In genomic region chr1:221644663-221645258, GRCh38 we compare ENCODE assay signal across 21 cellular contexts.
DNase-seq lines count a peak whose midpoint lies in the region; ATAC-seq and TF ChIP-seq lines count a peak whose summit lies in the region.
"Had no signal": no experiment of that assay in that cellular context is flagged by ENCODE, and none has a peak within 500 bp of the region (broad histone marks: within the 10 kb centered on the region; RNA-seq: fewer than 3 reads in every experiment).

No MANE protein-coding gene starts in this region.

- no peaks in the 10 kb centered on the region for H3K4me1 Mint-ChIP-seq in activated CD4-positive, alpha-beta T cell treated with anti-CD3 and anti-CD28 coated beads, Interleukin-2, amount 10 ng/mL, durations not matched to agents 24 days and 14 days
- H3K4me1 Mint-ChIP-seq in activated CD4-positive, alpha-beta memory T cell treated with anti-CD3 and anti-CD28 coated beads for 36 hours (ENCODE audit: low read depth) = no peaks in the 10 kb centered on the region
- no peaks in the 10 kb centered on the region for H3K4me1 Mint-ChIP-seq in activated T-helper 2 cell treated with anti-CD3 and anti-CD28 coated beads, Interferon-gamma antibody, Interleukin-2, Interleukin-4, amounts not matched to agents 10 μg/mL and 5 μg/mL and 100 μg/mL, durations not matched to agents 14 hours and 24 hours and 36 hours (ENCODE audit: low read depth)
- H3K4me1 Mint-ChIP-seq: CD8-positive, alpha-beta memory T cell had no signal

- no peak overlapping the region for H3K27ac ChIP-seq in foreskin keratinocyte
- H3K27ac ChIP-seq: esophagus muscularis mucosa had no signal

- no peak for TF ChIP-seq CTCF in foreskin keratinocyte (conservative IDR thresholded peaks at IDR 0.05)

- no peak overlapping the region for H3K27ac Mint-ChIP-seq in activated CD4-positive, alpha-beta T cell treated with anti-CD3 and anti-CD28 coated beads, Interleukin-2, amount 10 ng/mL, durations not matched to agents 24 days and 14 days
- no peak overlapping the region for H3K27ac Mint-ChIP-seq in activated CD4-positive, alpha-beta memory T cell treated with anti-CD3 and anti-CD28 coated beads for 36 hours
- no peak overlapping the region for H3K27ac Mint-ChIP-seq in activated T-helper 2 cell treated with anti-CD3 and anti-CD28 coated beads, Interferon-gamma antibody, Interleukin-2, Interleukin-4, amounts not matched to agents 10 μg/mL and 5 μg/mL and 100 μg/mL, durations not matched to agents 14 hours and 24 hours and 36 hours
- H3K27ac Mint-ChIP-seq: stimulated activated naive CD8-positive, alpha-beta T cell treated with anti-CD3 and anti-CD28 coated beads, Interleukin-15, Interleukin-2, amounts not matched to agents 100 ng/mL and 50 ng/mL, for 24 hours; type B pancreatic cell had no signal

- no peaks in the 10 kb centered on the region for H3K4me1 ChIP-seq in foreskin keratinocyte
- H3K4me1 ChIP-seq: esophagus muscularis mucosa had no signal

- peaks cover 13% of the 10 kb centered on the region for H3K9me3 Mint-ChIP-seq in activated CD4-positive, alpha-beta T cell treated with anti-CD3 and anti-CD28 coated beads, Interleukin-2, amount 10 ng/mL, durations not matched to agents 24 days and 14 days
- H3K9me3 Mint-ChIP-seq in activated CD4-positive, alpha-beta memory T cell treated with anti-CD3 and anti-CD28 coated beads for 36 hours = no peaks in the 10 kb centered on the region
- H3K9me3 Mint-ChIP-seq in activated T-helper 2 cell treated with anti-CD3 and anti-CD28 coated beads, Interferon-gamma antibody, Interleukin-2, Interleukin-4, amounts not matched to agents 10 μg/mL and 5 μg/mL and 100 μg/mL, durations not matched to agents 14 hours and 24 hours and 36 hours = no peaks in the 10 kb centered on the region
- H3K9me3 Mint-ChIP-seq: CD8-positive, alpha-beta memory T cell; nephron; stimulated activated naive CD8-positive, alpha-beta T cell treated with anti-CD3 and anti-CD28 coated beads, Interleukin-15, Interleukin-2, amounts not matched to agents 100 ng/mL and 50 ng/mL, for 24 hours; type B pancreatic cell had no signal

- no peak overlapping the region for H3K4me3 Mint-ChIP-seq in activated CD4-positive, alpha-beta T cell treated with anti-CD3 and anti-CD28 coated beads, Interleukin-2, amount 10 ng/mL, durations not matched to agents 24 days and 14 days
- no peak overlapping the region for H3K4me3 Mint-ChIP-seq in activated CD4-positive, alpha-beta memory T cell treated with anti-CD3 and anti-CD28 coated beads for 36 hours
- H3K4me3 Mint-ChIP-seq in activated T-helper 2 cell treated with anti-CD3 and anti-CD28 coated beads, Interferon-gamma antibody, Interleukin-2, Interleukin-4, amounts not matched to agents 10 μg/mL and 5 μg/mL and 100 μg/mL, durations not matched to agents 14 hours and 24 hours and 36 hours (ENCODE audit: low read depth) = no peak overlapping the region
- H3K4me3 Mint-ChIP-seq: CD8-positive, alpha-beta memory T cell; nephron; stimulated activated naive CD8-positive, alpha-beta T cell treated with anti-CD3 and anti-CD28 coated beads, Interleukin-15, Interleukin-2, amounts not matched to agents 100 ng/mL and 50 ng/mL, for 24 hours; type B pancreatic cell had no signal

- H3K36me3 Mint-ChIP-seq in activated CD4-positive, alpha-beta T cell treated with anti-CD3 and anti-CD28 coated beads, Interleukin-2, amount 10 ng/mL, durations not matched to agents 24 days and 14 days (ENCODE audit: low read depth) = no peaks in the 10 kb centered on the region
- H3K36me3 Mint-ChIP-seq in activated CD4-positive, alpha-beta memory T cell treated with anti-CD3 and anti-CD28 coated beads for 36 hours = no peaks in the 10 kb centered on the region
- no peaks in the 10 kb centered on the region for H3K36me3 Mint-ChIP-seq in activated T-helper 2 cell treated with anti-CD3 and anti-CD28 coated beads, Interferon-gamma antibody, Interleukin-2, Interleukin-4, amounts not matched to agents 10 μg/mL and 5 μg/mL and 100 μg/mL, durations not matched to agents 14 hours and 24 hours and 36 hours (ENCODE audit: low read depth)
- H3K36me3 Mint-ChIP-seq: CD8-positive, alpha-beta memory T cell; type B pancreatic cell had no signal

- CTCF ChIA-PET in activated CD4-positive, alpha-beta memory T cell treated with anti-CD3 and anti-CD28 coated beads for 36 hours (lab: Charles Lee) = no interaction called here

- peak; percentile 39 for ATAC-seq in GM18907 (IDR thresholded peaks at IDR 0.05; ENCODE audit: unreplicated experiment)
- peak; percentile 26 for ATAC-seq in GM21381 (IDR thresholded peaks at IDR 0.05; ENCODE audit: unreplicated experiment)
- peak; percentile 34 for ATAC-seq in HG02870 (IDR thresholded peaks at IDR 0.05; ENCODE audit: unreplicated experiment)
- peak; percentile 20 for ATAC-seq in foreskin keratinocyte

- intact Hi-C loops in activated CD4-positive, alpha-beta T cell treated with anti-CD3 and anti-CD28 coated beads, Interleukin-2, amount 10 ng/mL, durations not matched to agents 24 days and 14 days (cut with micrococcal nuclease) = no loop called here
- intact Hi-C loops in activated CD4-positive, alpha-beta memory T cell treated with anti-CD3 and anti-CD28 coated beads for 36 hours (cut with micrococcal nuclease) = no loop called here
- intact Hi-C loops in activated T-helper 2 cell treated with anti-CD3 and anti-CD28 coated beads, Interferon-gamma antibody, Interleukin-2, Interleukin-4, amounts not matched to agents 10 μg/mL and 5 μg/mL and 100 μg/mL, durations not matched to agents 14 hours and 24 hours and 36 hours (cut with micrococcal nuclease) = no loop called here

- no peaks in the 10 kb centered on the region for H3K27me3 ChIP-seq in foreskin keratinocyte
- H3K27me3 ChIP-seq: esophagus muscularis mucosa had no signal

- POLR2A ChIA-PET in activated CD4-positive, alpha-beta memory T cell treated with anti-CD3 and anti-CD28 coated beads for 36 hours (lab: Charles Lee) = no interaction called here

- H3K27me3 Mint-ChIP-seq in activated CD4-positive, alpha-beta T cell treated with anti-CD3 and anti-CD28 coated beads, Interleukin-2, amount 10 ng/mL, durations not matched to agents 24 days and 14 days = peaks cover 2% of the 10 kb centered on the region
- H3K27me3 Mint-ChIP-seq in activated CD4-positive, alpha-beta memory T cell treated with anti-CD3 and anti-CD28 coated beads for 36 hours = no peaks in the 10 kb centered on the region
- H3K27me3 Mint-ChIP-seq in activated T-helper 2 cell treated with anti-CD3 and anti-CD28 coated beads, Interferon-gamma antibody, Interleukin-2, Interleukin-4, amounts not matched to agents 10 μg/mL and 5 μg/mL and 100 μg/mL, durations not matched to agents 14 hours and 24 hours and 36 hours (ENCODE audit: low read depth) = peaks cover 4% of the 10 kb centered on the region

- no peak for DNase-seq in foreskin keratinocyte
- DNase-seq in activated CD4-positive, alpha-beta T cell treated with anti-CD3 and anti-CD28 coated beads, Interleukin-2, amount 10 ng/mL, durations not matched to agents 24 days and 14 days = no peak
- no peak for DNase-seq in activated CD4-positive, alpha-beta memory T cell treated with anti-CD3 and anti-CD28 coated beads for 36 hours
- no peak for DNase-seq in activated T-helper 2 cell treated with anti-CD3 and anti-CD28 coated beads, Interferon-gamma antibody, Interleukin-2, Interleukin-4, amounts not matched to agents 10 μg/mL and 5 μg/mL and 100 μg/mL, durations not matched to agents 14 hours and 24 hours and 36 hours (ENCODE audit: low spot score)
- DNase-seq: activated CD4-positive, alpha-beta T cell treated with anti-CD3 and anti-CD28 coated beads, Interleukin-2, amount 50 U/mL, for 4 hours; activated naive CD4-positive, alpha-beta T cell; activated T-cell treated with anti-CD3 and anti-CD28 coated beads for 4 hours; CD8-positive, alpha-beta memory T cell; central memory CD4-positive, alpha-beta T cell; effector CD4-positive, alpha-beta T cell; Karpas-422; NCI-H1048; NCI-H2107; NCI-H524 had no signal
